ENCODE assay signal across 11 cellular contexts in the genomic region with DNA sequence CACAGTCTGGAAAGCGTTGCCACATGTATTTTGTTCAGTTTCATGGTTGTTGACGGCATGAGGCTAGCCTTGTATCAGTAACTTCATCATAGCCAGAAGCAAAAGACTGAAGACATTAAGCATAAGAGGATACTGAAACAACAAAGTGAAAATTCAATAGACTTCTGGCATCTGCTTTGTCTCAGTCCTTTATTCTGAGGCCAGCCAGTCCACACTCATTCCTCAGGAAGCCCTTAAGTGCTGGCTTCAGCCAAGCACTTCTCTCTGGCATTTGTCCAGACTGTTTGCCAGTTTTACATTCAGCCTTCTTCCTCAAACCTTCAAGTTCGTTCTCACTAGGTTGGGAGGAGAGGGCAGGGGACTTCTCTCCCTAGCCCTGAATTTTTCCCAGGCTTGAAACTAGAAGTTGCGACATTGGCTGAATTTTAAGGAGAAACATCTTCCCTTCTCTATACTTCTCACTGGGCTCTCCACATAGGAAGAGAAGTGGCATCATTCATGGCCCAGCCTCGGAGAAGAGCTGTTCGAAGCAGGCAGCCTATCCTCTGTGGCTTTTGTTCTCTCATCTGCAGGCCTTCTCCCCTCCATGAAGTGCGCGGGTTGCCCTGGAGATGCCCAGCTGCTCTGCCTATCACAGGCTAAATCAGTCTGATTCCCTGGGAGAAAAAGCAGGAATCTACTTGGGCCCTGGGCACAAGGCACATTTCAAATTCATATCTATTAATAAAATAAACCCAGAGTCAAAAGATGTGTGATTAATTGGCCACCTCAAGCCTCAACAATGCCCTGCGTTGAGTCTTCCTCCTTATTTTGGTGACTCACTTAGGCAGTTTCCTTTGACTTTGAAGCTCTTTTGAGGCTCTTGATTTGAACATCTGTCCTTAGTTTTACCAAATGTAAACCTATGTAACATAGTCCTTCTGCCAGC.
A peak's percentile ranks its signal among the peaks of the same experiment; 100 is the strongest.
DNase-seq lines count a peak whose midpoint lies in the region; ATAC-seq and TF ChIP-seq lines count a peak whose summit lies in the region.
"Had no signal": no experiment of that assay in that cellular context is flagged by ENCODE, and none has a peak within 500 bp of the region (broad histone marks: within the 10 kb centered on the region; RNA-seq: fewer than 3 reads in every experiment).

No MANE protein-coding gene starts in this region.

- peaks cover 0 to 7% of the 10 kb centered on the region in 2 donors for H3K9me3 Mint-ChIP-seq in stimulated activated naive B cell treated with anti-CD40 and anti-IgM and Interleukin-4, amounts not matched to agents 10 μg/mL and 1 μg/mL and 100 μg/mL, for 72 hours

- no peaks in the 10 kb centered on the region for H3K27me3 ChIP-seq in BE2C
- H3K27me3 ChIP-seq in brain microvascular endothelial cell (replicated peaks): no peaks in the 10 kb centered on the region
- H3K27me3 ChIP-seq: tibial artery had no signal

- H3K36me3 Mint-ChIP-seq in stimulated activated naive B cell treated with anti-CD40 and anti-IgM and Interleukin-4, amounts not matched to agents 10 μg/mL and 1 μg/mL and 100 μg/mL, for 72 hours: peaks cover 0 to 2% of the 10 kb centered on the region in 2 donors

- in situ Hi-C loops in brain microvascular endothelial cell (cut with HindIII; ENCODE audit: low pct_ligation_motif_present, low sequenced_read_pairs): no loop called here

- H3K27ac Mint-ChIP-seq in stimulated activated naive B cell treated with anti-CD40 and anti-IgM and Interleukin-4, amounts not matched to agents 10 μg/mL and 1 μg/mL and 100 μg/mL, for 72 hours: no peak overlapping the region

- no peaks in the 10 kb centered on the region for H3K4me1 Mint-ChIP-seq in stimulated activated naive B cell treated with anti-CD40 and anti-IgM and Interleukin-4, amounts not matched to agents 10 μg/mL and 1 μg/mL and 100 μg/mL, for 72 hours

- H3K27ac ChIP-seq in brain microvascular endothelial cell: peak overlapping the region; percentile 31
- H3K27ac ChIP-seq: tibial artery had no signal

- ATAC-seq in HG03175 (IDR thresholded peaks at IDR 0.05; ENCODE audit: unreplicated experiment): no peak
- ATAC-seq in GM21576 (IDR thresholded peaks at IDR 0.05; ENCODE audit: unreplicated experiment): no peak
- ATAC-seq in HG02588 (IDR thresholded peaks at IDR 0.05; ENCODE audit: unreplicated experiment): no peak
- no peak for ATAC-seq in stimulated activated naive B cell treated with anti-CD40 and anti-IgM and Interleukin-4, amounts not matched to agents 10 μg/mL and 1 μg/mL and 100 μg/mL, for 72 hours (replicated peaks)

- no peaks in the 10 kb centered on the region for H3K9me3 ChIP-seq in BE2C

- H3K4me3 Mint-ChIP-seq in stimulated activated naive B cell treated with anti-CD40 and anti-IgM and Interleukin-4, amounts not matched to agents 10 μg/mL and 1 μg/mL and 100 μg/mL, for 72 hours: no peak overlapping the region

- H3K36me3 ChIP-seq in BE2C: no peaks in the 10 kb centered on the region
- no peaks in the 10 kb centered on the region for H3K36me3 ChIP-seq in brain microvascular endothelial cell (replicated peaks)
- H3K36me3 ChIP-seq: tibial artery had no signal

- H3K4me1 ChIP-seq in BE2C: peaks cover 7% of the 10 kb centered on the region
- H3K4me1 ChIP-seq: tibial artery had no signal

- H3K27me3 Mint-ChIP-seq in stimulated activated naive B cell treated with anti-CD40 and anti-IgM and Interleukin-4, amounts not matched to agents 10 μg/mL and 1 μg/mL and 100 μg/mL, for 72 hours: no peaks in the 10 kb centered on the region

- DNase-seq in BE2C (peak; percentile 33), Kasumi-1 (lab: John Stamatoyannopoulos, UW) (peak; percentile 32 to 51), brain microvascular endothelial cell (peak; percentile 52), medulla oblongata (ENCODE audit: extremely low spot score) (peak; percentile 14)
- DNase-seq in stimulated activated naive B cell treated with anti-CD40 and anti-IgM and Interleukin-4, amounts not matched to agents 10 μg/mL and 1 μg/mL and 100 μg/mL, for 72 hours: no peak
- DNase-seq: midbrain, NCI-H2081 treated with DMSO at 0.1 percent for 48 hours, tibial artery had no signal

- no peak for TF ChIP-seq CTCF in BE2C (IDR thresholded peaks at IDR 0.05; ENCODE audit: low read depth, low read length)
- TF ChIP-seq CTCF in brain microvascular endothelial cell (IDR thresholded peaks at IDR 0.05; ENCODE audit: low read depth, low read length, missing control alignments): no peak

- H3K4me3 ChIP-seq in BE2C (ENCODE audit: low read depth, low read length) (no peak overlapping the region), brain microvascular endothelial cell (ENCODE audit: low read depth, low read length) (no peak overlapping the region)
- H3K4me3 ChIP-seq: tibial artery had no signal
